In the genomic region with DNA sequence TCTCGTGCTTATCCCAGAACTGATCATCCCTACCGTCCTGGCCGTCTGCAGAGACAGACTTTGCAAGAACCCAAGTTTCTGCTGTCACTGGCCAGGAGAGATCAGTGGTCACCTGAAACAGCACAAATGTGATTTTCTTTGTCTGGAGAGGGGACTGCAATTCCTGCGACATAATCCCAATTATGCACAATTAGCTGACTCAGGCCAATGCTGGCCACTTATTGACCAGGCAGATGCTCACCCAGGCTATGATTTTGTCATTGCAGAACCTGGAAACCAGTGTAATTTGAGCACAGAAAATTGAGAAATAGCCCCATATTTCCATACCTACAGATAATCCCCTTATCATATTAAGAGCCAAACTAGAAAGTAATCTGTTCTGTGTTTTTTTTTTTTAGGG, we compare ENCODE assay signal across 24 cellular contexts. TPM values are rescaled to one million over a fixed set of nuclear protein-coding genes. Genes with fewer than 3 reads are reported as not detected.
"Had no signal": no experiment of that assay in that cellular context is flagged by ENCODE, and none has a peak within 500 bp of the region (broad histone marks: within the 10 kb centered on the region; RNA-seq: fewer than 3 reads in every experiment).

No MANE protein-coding gene starts in this region.

- H3K4me3 Mint-ChIP-seq: memory B cell; natural killer cell; stimulated activated memory B cell treated with anti-CD40 and anti-IgM and Interleukin-4, amounts not matched to agents 10 μg/mL and 1 μg/mL and 100 μg/mL, for 72 hours; type B pancreatic cell had no signal

- H3K36me3 Mint-ChIP-seq: memory B cell; natural killer cell; stimulated activated memory B cell treated with anti-CD40 and anti-IgM and Interleukin-4, amounts not matched to agents 10 μg/mL and 1 μg/mL and 100 μg/mL, for 72 hours; type B pancreatic cell had no signal

- H3K36me3 ChIP-seq: esophagus muscularis mucosa, prostate gland, spleen, tibial artery had no signal

- H3K9me3 Mint-ChIP-seq: memory B cell; natural killer cell; stimulated activated memory B cell treated with anti-CD40 and anti-IgM and Interleukin-4, amounts not matched to agents 10 μg/mL and 1 μg/mL and 100 μg/mL, for 72 hours; type B pancreatic cell had no signal

- H3K4me1 ChIP-seq: parathyroid adenoma, prostate gland, spleen, tibial artery had no signal

- H3K27me3 ChIP-seq: testis had no signal

- H3K4me1 Mint-ChIP-seq: memory B cell; natural killer cell; stimulated activated memory B cell treated with anti-CD40 and anti-IgM and Interleukin-4, amounts not matched to agents 10 μg/mL and 1 μg/mL and 100 μg/mL, for 72 hours had no signal

- H3K4me3 ChIP-seq: coronary artery, esophagus muscularis mucosa, lung, prostate gland, skin epidermis, spleen, testis, tibial artery had no signal

- FAIRE-seq: endothelial cell of umbilical vein, keratinocyte had no signal

- H3K79me2 ChIP-seq: parathyroid adenoma had no signal

- H3K27ac ChIP-seq: coronary artery, esophagus muscularis mucosa, parathyroid adenoma, prostate gland, skin epidermis, spleen, testis, tibial artery had no signal

- ATAC-seq: natural killer cell; right cardiac atrium; stimulated activated memory B cell treated with anti-CD40 and anti-IgM and Interleukin-4, amounts not matched to agents 10 μg/mL and 1 μg/mL and 100 μg/mL, for 72 hours; stimulated activated naive CD8-positive, alpha-beta T cell treated with anti-CD3 and anti-CD28 coated beads, Interleukin-15, Interleukin-2, amounts not matched to agents 100 U/mL and 50 U/mL, for 24 hours had no signal

- DNase-seq: dermis blood vessel endothelial cell; effector memory CD4-positive, alpha-beta T cell; foreskin melanocyte; head of caudate nucleus; natural killer cell; right cardiac atrium; spleen; stimulated activated CD4-positive, alpha-beta T cell treated with anti-CD3 and anti-CD28 coated beads, Interleukin-4, amount 100 ng/mL, for 4 hours; stimulated activated naive CD8-positive, alpha-beta T cell treated with anti-CD3 and anti-CD28 coated beads, Interleukin-15, Interleukin-2, amounts not matched to agents 100 U/mL and 50 U/mL, for 24 hours; substantia nigra; testis; tibial artery had no signal

- H3K27ac Mint-ChIP-seq: memory B cell; natural killer cell; stimulated activated memory B cell treated with anti-CD40 and anti-IgM and Interleukin-4, amounts not matched to agents 10 μg/mL and 1 μg/mL and 100 μg/mL, for 72 hours; type B pancreatic cell had no signal

- H2AFZ ChIP-seq: parathyroid adenoma had no signal

- H3K9me3 ChIP-seq: esophagus muscularis mucosa, prostate gland, spleen, testis, tibial artery had no signal

- H3K9ac ChIP-seq: parathyroid adenoma had no signal

RNA-seq across cellular contexts. Expression of a gene that starts 34.7 kb away (rescaled TPM):
- total RNA-seq: endothelial cell of umbilical vein, esophagus muscularis mucosa, mononuclear cell, natural killer cell, spleen had no signal
- polyA plus RNA-seq: endothelial cell of umbilical vein, keratinocyte, lung had no signal
